In the genomic region with DNA sequence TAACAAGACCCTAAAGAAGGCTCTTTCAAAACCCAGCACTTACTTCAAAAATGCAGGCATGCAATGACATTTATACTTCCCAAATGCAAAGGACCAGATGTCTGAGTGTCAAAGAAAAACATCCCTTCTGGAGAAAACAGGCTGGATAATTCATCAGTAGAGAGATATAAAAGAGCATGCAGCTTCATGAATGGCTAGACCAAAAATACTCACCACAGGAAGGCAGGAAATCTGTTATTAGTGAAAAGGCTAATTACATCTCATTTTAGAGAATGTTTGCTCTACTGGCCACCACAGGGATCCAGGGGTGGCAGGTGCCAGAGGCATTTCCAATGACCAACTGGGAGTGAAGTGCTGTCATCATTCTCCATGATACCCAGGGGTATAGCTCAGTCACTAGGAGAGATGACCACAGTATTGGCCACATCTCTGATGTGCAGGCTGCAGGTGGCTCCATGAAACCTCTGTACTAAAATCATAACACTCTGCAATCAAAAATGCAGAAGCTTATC, we compare ENCODE assay signal across 17 cellular contexts.
DNase-seq lines count a peak whose midpoint lies in the region; ATAC-seq, FAIRE-seq and TF ChIP-seq lines count a peak whose summit lies in the region.
"Had no signal": no experiment of that assay in that cellular context is flagged by ENCODE, and none has a peak within 500 bp of the region (broad histone marks: within the 10 kb centered on the region; RNA-seq: fewer than 3 reads in every experiment).

No MANE protein-coding gene starts in this region.

- H3K27me3 Mint-ChIP-seq in naive thymus-derived CD8-positive, alpha-beta T cell = peaks cover 0 to 17% (median 7%) of the 10 kb centered on the region in 5 donors

- no peaks in the 10 kb centered on the region for H3K9me3 Mint-ChIP-seq in naive thymus-derived CD8-positive, alpha-beta T cell

- H3K4me3 ChIP-seq in HEK293 (ENCODE audit: low read depth, low read length) (no peak overlapping the region), bronchial epithelial cell (ENCODE audit: low read depth, low read length) (no peak overlapping the region)
- H3K4me3 ChIP-seq: K562 had no signal

- FAIRE-seq in bronchial epithelial cell (lab: Jason Lieb, UNC) = peak; percentile 58
- FAIRE-seq: GM19239, K562 had no signal

- H3K36me3 ChIP-seq in HEK293 (ENCODE audit: control insufficient read depth in 2 of 2, insufficient read depth in 1 of 2, low read length in 2 of 2) (no peaks in the 10 kb centered on the region), bronchial epithelial cell (ENCODE audit: control insufficient read depth, insufficient read depth, low read length) (no peaks in the 10 kb centered on the region)

- H3K9me3 ChIP-seq in HEK293 (ENCODE audit: control insufficient read depth, insufficient read depth, low read depth, low read length) = no peaks in the 10 kb centered on the region
- H3K9me3 ChIP-seq: SK-N-SH had no signal

- no peak overlapping the region for H3K27ac ChIP-seq in HEK293 (ENCODE audit: extremely low read depth, low read depth, low read length)

- no peak for ATAC-seq in GM18505 (IDR thresholded peaks at IDR 0.05; ENCODE audit: unreplicated experiment)
- no peak for ATAC-seq in HG03432 (IDR thresholded peaks at IDR 0.05; ENCODE audit: unreplicated experiment)
- no peak for ATAC-seq in naive thymus-derived CD8-positive, alpha-beta T cell
- ATAC-seq: K562, Panc1, Right ventricle myocardium inferior had no signal

- CTCF ChIA-PET in HEK293 (lab: Yijun Ruan, JAX) = no interaction called here

- POLR2A ChIA-PET in HEK293 (lab: Yijun Ruan, JAX) = no interaction called here
- POLR2A ChIA-PET in naive thymus-derived CD8-positive, alpha-beta T cell (lab: Charles Lee) = no interaction called here

- DNase-seq in COR-L47 (lab: John Stamatoyannopoulos, UW) (peak; percentile 96), NCI-H2081 treated with DMSO at 0.1 percent for 48 hours (lab: John Stamatoyannopoulos, UW) (peak; percentile 83), bronchial epithelial cell (ENCODE audit: low read depth) (no peak), NCI-H510A (lab: John Stamatoyannopoulos, UW) (no peak)
- no peak for DNase-seq in naive thymus-derived CD8-positive, alpha-beta T cell
- DNase-seq: HCEC 1CT, NCI-H187, NCI-H226, SK-N-SH, T-helper 1 cell had no signal

- H3K4me3 Mint-ChIP-seq in naive thymus-derived CD8-positive, alpha-beta T cell = no peak overlapping the region

- no peak for TF ChIP-seq CTCF in HEK293 (tag by site-specific recombination; IDR thresholded peaks at IDR 0.05)
- no peak for TF ChIP-seq CTCF in bronchial epithelial cell (IDR thresholded peaks at IDR 0.05; ENCODE audit: insufficient read depth, low read length, severe bottlenecking)

- H3K27ac Mint-ChIP-seq in naive thymus-derived CD8-positive, alpha-beta T cell = no peak overlapping the region

- H3K4me1 Mint-ChIP-seq in naive thymus-derived CD8-positive, alpha-beta T cell = no peaks in the 10 kb centered on the region

- H3K27me3 ChIP-seq in bronchial epithelial cell (ENCODE audit: control insufficient read depth, insufficient read depth, low read length) = no peaks in the 10 kb centered on the region

- H3K4me1 ChIP-seq in HEK293 (ENCODE audit: control insufficient read depth, insufficient read depth, low read length) = no peaks in the 10 kb centered on the region

- TF ChIP-seq POLR2A in GM18505 (IDR thresholded peaks at IDR 0.05; ENCODE audit: borderline replicate concordance, extremely low read depth, insufficient read depth, insufficient read length) = no peak

- H3K36me3 Mint-ChIP-seq in naive thymus-derived CD8-positive, alpha-beta T cell = no peaks in the 10 kb centered on the region

TF ChIP-seq in HEK293, 187 proteins besides CTCF, POLR2A, EP300 and RAD21:
- peak; percentile 64 for TF ChIP-seq FEZF1 (tag by site-specific recombination; IDR thresholded peaks at IDR 0.05)
- TF ChIP-seq ZNF223 (tag by site-specific recombination; IDR thresholded peaks at IDR 0.05) = no peak
- no peak for TF ChIP-seq KLF8 (tag by site-specific recombination; IDR thresholded peaks at IDR 0.05)
- TF ChIP-seq GLIS1 (tag by site-specific recombination; IDR thresholded peaks at IDR 0.05) = peak; percentile 95
- TF ChIP-seq ZIC2 (tag by site-specific recombination; IDR thresholded peaks at IDR 0.05) = peak; percentile 45
- TF ChIP-seq, protein P1, sequence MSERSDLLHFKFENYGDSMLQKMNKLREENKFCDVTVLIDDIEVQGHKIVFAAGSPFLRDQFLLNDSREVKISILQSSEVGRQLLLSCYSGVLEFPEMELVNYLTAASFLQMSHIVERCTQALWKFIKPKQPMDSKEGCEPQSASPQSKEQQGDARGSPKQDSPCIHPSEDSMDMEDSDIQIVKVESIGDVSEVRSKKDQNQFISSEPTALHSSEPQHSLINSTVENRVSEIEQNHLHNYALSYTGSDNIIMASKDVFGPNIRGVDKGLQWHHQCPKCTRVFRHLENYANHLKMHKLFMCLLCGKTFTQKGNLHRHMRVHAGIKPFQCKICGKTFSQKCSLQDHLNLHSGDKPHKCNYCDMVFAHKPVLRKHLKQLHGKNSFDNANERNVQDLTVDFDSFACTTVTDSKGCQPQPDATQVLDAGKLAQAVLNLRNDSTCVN (tag by site-specific recombination; optimal IDR thresholded peaks at IDR 0.05) = no peak
- TF ChIP-seq, protein P2, sequence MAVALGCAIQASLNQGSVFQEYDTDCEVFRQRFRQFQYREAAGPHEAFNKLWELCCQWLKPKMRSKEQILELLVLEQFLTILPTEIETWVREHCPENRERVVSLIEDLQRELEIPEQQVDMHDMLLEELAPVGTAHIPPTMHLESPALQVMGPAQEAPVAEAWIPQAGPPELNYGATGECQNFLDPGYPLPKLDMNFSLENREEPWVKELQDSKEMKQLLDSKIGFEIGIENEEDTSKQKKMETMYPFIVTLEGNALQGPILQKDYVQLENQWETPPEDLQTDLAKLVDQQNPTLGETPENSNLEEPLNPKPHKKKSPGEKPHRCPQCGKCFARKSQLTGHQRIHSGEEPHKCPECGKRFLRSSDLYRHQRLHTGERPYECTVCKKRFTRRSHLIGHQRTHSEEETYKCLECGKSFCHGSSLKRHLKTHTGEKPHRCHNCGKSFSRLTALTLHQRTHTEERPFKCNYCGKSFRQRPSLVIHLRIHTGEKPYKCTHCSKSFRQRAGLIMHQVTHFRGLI (tag by site-specific recombination; IDR thresholded peaks at IDR 0.05) = no peak
- no peak for TF ChIP-seq ZNF548 (tag by site-specific recombination; IDR thresholded peaks at IDR 0.05)
- no peak for TF ChIP-seq ZNF792 (tag by site-specific recombination; IDR thresholded peaks at IDR 0.05)
- no peak for TF ChIP-seq MEIS1 (CRISPR knock-in tag; IDR thresholded peaks at IDR 0.05; ENCODE audit: borderline replicate concordance)
- TF ChIP-seq ZNF350 (tag by site-specific recombination; IDR thresholded peaks at IDR 0.05) = no peak
- no peak for TF ChIP-seq ZNF571 (tag by site-specific recombination; IDR thresholded peaks at IDR 0.05)
- no peak for TF ChIP-seq OSR2 (tag by site-specific recombination; IDR thresholded peaks at IDR 0.05)
- no peak for TF ChIP-seq ZSCAN16 (tag by site-specific recombination; IDR thresholded peaks at IDR 0.05)
- TF ChIP-seq, protein P3, sequence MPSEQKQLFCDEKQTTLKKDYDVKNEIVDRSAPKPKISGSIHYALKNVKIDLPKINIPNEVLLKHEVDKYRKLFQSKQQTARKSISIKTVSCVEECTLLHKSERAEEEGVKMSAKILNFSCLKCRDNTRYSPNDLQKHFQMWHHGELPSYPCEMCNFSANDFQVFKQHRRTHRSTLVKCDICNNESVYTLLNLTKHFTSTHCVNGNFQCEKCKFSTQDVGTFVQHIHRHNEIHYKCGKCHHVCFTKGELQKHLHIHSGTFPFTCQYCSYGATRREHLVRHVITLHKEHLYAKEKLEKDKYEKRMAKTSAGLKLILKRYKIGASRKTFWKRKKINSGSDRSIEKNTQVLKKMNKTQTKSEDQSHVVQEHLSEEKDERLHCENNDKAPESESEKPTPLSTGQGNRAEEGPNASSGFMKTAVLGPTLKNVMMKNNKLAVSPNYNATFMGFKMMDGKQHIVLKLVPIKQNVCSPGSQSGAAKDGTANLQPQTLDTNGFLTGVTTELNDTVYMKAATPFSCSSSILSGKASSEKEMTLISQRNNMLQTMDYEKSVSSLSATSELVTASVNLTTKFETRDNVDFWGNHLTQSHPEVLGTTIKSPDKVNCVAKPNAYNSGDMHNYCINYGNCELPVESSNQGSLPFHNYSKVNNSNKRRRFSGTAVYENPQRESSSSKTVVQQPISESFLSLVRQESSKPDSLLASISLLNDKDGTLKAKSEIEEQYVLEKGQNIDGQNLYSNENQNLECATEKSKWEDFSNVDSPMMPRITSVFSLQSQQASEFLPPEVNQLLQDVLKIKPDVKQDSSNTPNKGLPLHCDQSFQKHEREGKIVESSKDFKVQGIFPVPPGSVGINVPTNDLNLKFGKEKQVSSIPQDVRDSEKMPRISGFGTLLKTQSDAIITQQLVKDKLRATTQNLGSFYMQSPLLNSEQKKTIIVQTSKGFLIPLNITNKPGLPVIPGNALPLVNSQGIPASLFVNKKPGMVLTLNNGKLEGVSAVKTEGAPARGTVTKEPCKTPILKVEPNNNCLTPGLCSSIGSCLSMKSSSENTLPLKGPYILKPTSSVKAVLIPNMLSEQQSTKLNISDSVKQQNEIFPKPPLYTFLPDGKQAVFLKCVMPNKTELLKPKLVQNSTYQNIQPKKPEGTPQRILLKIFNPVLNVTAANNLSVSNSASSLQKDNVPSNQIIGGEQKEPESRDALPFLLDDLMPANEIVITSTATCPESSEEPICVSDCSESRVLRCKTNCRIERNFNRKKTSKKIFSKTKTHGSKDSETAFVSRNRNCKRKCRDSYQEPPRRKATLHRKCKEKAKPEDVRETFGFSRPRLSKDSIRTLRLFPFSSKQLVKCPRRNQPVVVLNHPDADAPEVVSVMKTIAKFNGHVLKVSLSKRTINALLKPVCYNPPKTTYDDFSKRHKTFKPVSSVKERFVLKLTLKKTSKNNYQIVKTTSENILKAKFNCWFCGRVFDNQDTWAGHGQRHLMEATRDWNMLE (tag by site-specific recombination; conservative IDR thresholded peaks at IDR 0.05; ENCODE audit: low read depth) = no peak
- TF ChIP-seq SP3 (tag by site-specific recombination; IDR thresholded peaks at IDR 0.05) = no peak
- TF ChIP-seq GLIS2 (tag by site-specific recombination; IDR thresholded peaks at IDR 0.05) = no peak
- TF ChIP-seq ZNF274 (IDR thresholded peaks at IDR 0.05; ENCODE audit: low read length) = no peak
- TF ChIP-seq ZNF274 (tag by site-specific recombination; IDR thresholded peaks at IDR 0.05; ENCODE audit: borderline replicate concordance) = no peak
- no peak for TF ChIP-seq RBAK (tag by site-specific recombination; IDR thresholded peaks at IDR 0.05)
- TF ChIP-seq ZNF133 (tag by site-specific recombination; IDR thresholded peaks at IDR 0.05) = no peak

Comparison
In these comparisons a context has a peak if more than half of its experiments do, and no peak if none do; other contexts are left out.
1. DNase-seq: peak in COR-L47 (single experiment) and NCI-H2081 treated with DMSO at 0.1 percent for 48 hours (single experiment); none in bronchial epithelial cell (single experiment), NCI-H510A (single experiment) and naive thymus-derived CD8-positive, alpha-beta T cell (0 of 10).